ENCODE assay signal across 8 cellular contexts in the genomic region with DNA sequence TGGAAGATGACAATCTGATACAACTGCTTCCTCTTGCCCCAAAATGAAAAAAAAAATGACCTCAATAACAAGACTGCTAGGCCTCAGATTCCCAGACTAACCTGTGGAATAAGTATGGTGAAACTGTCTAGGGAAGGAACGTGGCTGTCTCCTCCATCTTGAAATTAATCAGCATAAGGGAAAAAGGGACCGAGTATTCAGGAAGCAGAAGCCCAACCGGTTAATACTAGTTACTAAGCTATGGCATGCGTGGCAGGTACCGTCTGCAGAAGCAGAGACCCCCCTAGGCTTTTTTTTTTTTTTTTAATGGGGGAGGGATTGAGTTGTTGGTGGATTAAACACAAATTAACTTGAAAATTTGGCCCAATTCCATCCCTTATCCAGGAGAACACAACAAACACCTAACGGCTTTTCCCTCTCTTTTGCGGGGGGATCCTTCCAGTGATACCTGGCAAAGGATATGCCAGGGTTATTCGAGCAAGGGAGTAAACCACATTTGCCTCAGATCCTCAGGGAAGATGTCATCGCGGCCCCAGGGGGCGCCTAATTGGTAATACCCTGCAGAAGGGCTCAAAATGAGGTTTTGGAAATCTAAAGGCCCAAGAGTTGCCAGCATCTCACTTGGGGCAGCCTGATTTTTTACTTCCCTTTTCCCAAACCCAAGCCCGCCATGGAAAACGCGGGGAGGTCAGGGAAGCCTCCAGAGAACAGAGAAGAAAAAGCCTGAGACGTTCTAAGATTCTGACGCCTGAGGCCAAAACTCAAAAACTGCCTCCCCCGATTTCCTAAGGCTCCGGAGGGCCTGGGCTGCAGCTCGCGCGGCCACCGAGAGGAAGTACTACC. TPM values are rescaled to one million over a fixed set of nuclear protein-coding genes. Genes with fewer than 3 reads are reported as not detected.
DNase-seq lines count a peak whose midpoint lies in the region; ATAC-seq, FAIRE-seq and TF ChIP-seq lines count a peak whose summit lies in the region.

No MANE protein-coding gene starts in this region.

- intact Hi-C loops in left ventricle myocardium inferior (cut with micrococcal nuclease): no loop called here
- intact Hi-C loops in psoas muscle (cut with DNase I): loop anchor here in 1 of 2 donors (10.0 kb wide), 1 partner anchor 661 kb away; a partner anchor contains a TSS

- no peaks in the 10 kb centered on the region for H3K9me3 Mint-ChIP-seq in activated naive CD4-positive, alpha-beta T cell treated with anti-CD3 and anti-CD28 coated beads, Interleukin-2, amount 50 U/mL, for 72 hours

- H3K36me3 Mint-ChIP-seq in activated naive CD4-positive, alpha-beta T cell treated with anti-CD3 and anti-CD28 coated beads, Interleukin-2, amount 50 U/mL, for 72 hours: peaks cover 9 to 10% of the 10 kb centered on the region in 2 donors

- POLR2A ChIA-PET in BJ (lab: Charles Lee): no interaction called here

- 0 to 20% (median 4%) methylated on average over 11 to 22 of the region's 22 CpGs for WGBS in psoas muscle, 3 donors

- peak overlapping the region; percentile 90 for H3K4me3 ChIP-seq in BJ (ENCODE audit: low read depth, low read length)
- peak overlapping the region; percentile 88 for H3K4me3 ChIP-seq in left ventricle myocardium inferior
- peak overlapping the region; percentile 83 for H3K4me3 ChIP-seq in psoas muscle

- CTCF ChIA-PET in BJ (lab: Yijun Ruan, JAX): no interaction called here

- H3K4me1 ChIP-seq in left ventricle myocardium inferior (peaks cover 26% of the 10 kb centered on the region), psoas muscle (no peaks in the 10 kb centered on the region)

- peak; percentile 82 for FAIRE-seq in GM19239 (lab: Jason Lieb, UNC)

- H3K9me3 ChIP-seq in left ventricle myocardium inferior (replicated peaks) (no peaks in the 10 kb centered on the region), psoas muscle (no peaks in the 10 kb centered on the region)

- peak overlapping the region; percentile 98 to 100 for H3K27ac Mint-ChIP-seq in activated naive CD4-positive, alpha-beta T cell treated with anti-CD3 and anti-CD28 coated beads, Interleukin-2, amount 50 U/mL, for 72 hours

- H3K36me3 ChIP-seq in BJ (ENCODE audit: control insufficient read depth, insufficient read depth, low read length) (no peaks in the 10 kb centered on the region), left ventricle myocardium inferior (no peaks in the 10 kb centered on the region), psoas muscle (ENCODE audit: insufficient read depth in 1 of 2, low read depth in 1 of 2) (no peaks in the 10 kb centered on the region)

- ATAC-seq in activated naive CD4-positive, alpha-beta T cell treated with anti-CD3 and anti-CD28 coated beads, Interleukin-2, amount 50 U/mL, for 72 hours: no peak
- ATAC-seq in psoas muscle (peak in 1 of 4 donors; percentile 28), HG03196 (IDR thresholded peaks at IDR 0.05; ENCODE audit: unreplicated experiment) (no peak)

- no peak; the same call in 1 of the 2 replicates for TF ChIP-seq CTCF in BJ (IDR thresholded peaks at IDR 0.05; ENCODE audit: insufficient read depth, low read depth, low read length)
- TF ChIP-seq CTCF in left ventricle myocardium inferior (IDR thresholded peaks at IDR 0.05; ENCODE audit: borderline replicate concordance): no peak
- TF ChIP-seq CTCF in psoas muscle (IDR thresholded peaks at IDR 0.05): no peak

- no peak for DNase-seq in BJ (ENCODE audit: low read depth)
- DNase-seq in GM19239 (ENCODE audit: insufficient read length, low spot score): no peak
- peak; percentile 8 for DNase-seq in NCI-H226
- DNase-seq in activated naive CD4-positive, alpha-beta T cell treated with anti-CD3 and anti-CD28 coated beads, Interleukin-2, amount 50 U/mL, for 72 hours (ENCODE audit: low spot score in 2 of 2): peak in 1 of 2 donors; percentile 44
- no peak for DNase-seq in left ventricle myocardium inferior
- no peak for DNase-seq in psoas muscle
- no peak for DNase-seq in cerebellar nuclear complex (lab: John Stamatoyannopoulos, UW)

- H3K27me3 ChIP-seq in BJ (ENCODE audit: control insufficient read depth, insufficient read depth, low read length) (no peaks in the 10 kb centered on the region), left ventricle myocardium inferior (ENCODE audit: low read depth) (no peaks in the 10 kb centered on the region), psoas muscle (ENCODE audit: insufficient read depth in 3 of 3, low read length in 2 of 3) (peaks cover 0 to 6% (median 0%) of the 10 kb centered on the region in 3 donors)

- H3K27ac ChIP-seq in left ventricle myocardium inferior (replicated peaks): peak overlapping the region; percentile 95
- peak overlapping the region; percentile 95 for H3K27ac ChIP-seq in psoas muscle

RNA-seq across cellular contexts. Expression of a gene that starts 0.9 kb away (rescaled TPM):
- polyA plus RNA-seq in BJ (2011; rRNA removed) (8.9 and 19.4 TPM in 2 replicates), psoas muscle (10 to 100 TPM in 1 of 3 donors, 1 to 10 TPM in 2; 4.9 to 13.9 (median 8.2) TPM)
- polyA minus RNA-seq in BJ (2011; rRNA and poly(A)+ RNA removed): 17.9 and 23.6 TPM in 2 replicates
- 10 to 100 TPM; 36.3 to 58.6 TPM for total RNA-seq in activated naive CD4-positive, alpha-beta T cell treated with anti-CD3 and anti-CD28 coated beads, Interleukin-2, amount 50 U/mL, for 72 hours
- total RNA-seq in left ventricle myocardium inferior (23.8 TPM), psoas muscle (10 to 100 TPM; 20.5 to 29.6 (median 25.5) TPM)
